Comparison of ENCODE assay signal across 8 cellular contexts in genomic region chr2:157898591-157898996, GRCh38. TPM values are rescaled to one million over a fixed set of nuclear protein-coding genes. Genes with fewer than 3 reads are reported as not detected.
DNase-seq lines count a peak whose midpoint lies in the region; ATAC-seq, FAIRE-seq and TF ChIP-seq lines count a peak whose summit lies in the region.

No MANE protein-coding gene starts in this region.

- no peaks in the 10 kb centered on the region for H3K9me3 ChIP-seq in heart right ventricle
- H3K9me3 ChIP-seq in small intestine (ENCODE audit: control insufficient read depth, low read depth), result no peaks in the 10 kb centered on the region

- H3K27me3 ChIP-seq in heart right ventricle, result no peaks in the 10 kb centered on the region
- H3K27me3 ChIP-seq in small intestine (ENCODE audit: control insufficient read depth in 2 of 2, insufficient read depth in 2 of 2, low read length in 2 of 2), result no peaks in the 10 kb centered on the region

- H3K36me3 ChIP-seq in heart right ventricle, result no peaks in the 10 kb centered on the region
- no peaks in the 10 kb centered on the region for H3K36me3 ChIP-seq in small intestine (ENCODE audit: control insufficient read depth in 2 of 2, insufficient read depth in 2 of 2, low read length in 2 of 2)

- intact Hi-C loops in heart right ventricle (cut with DNase I) (loop anchor here in 1 of 10 donors (10.0 kb wide), 1 partner anchor 106 kb away; no protein-coding TSS in a partner anchor), cardiac septum (cut with DNase I) (no loop called here)

- peak in 5 of 8 donors; percentile 52 to 89 (median 69) for ATAC-seq in heart right ventricle
- no peak for ATAC-seq in HG03565 (IDR thresholded peaks at IDR 0.05; ENCODE audit: unreplicated experiment)

- no peak for TF ChIP-seq CTCF in heart right ventricle (IDR thresholded peaks at IDR 0.05)
- TF ChIP-seq CTCF in cardiac fibroblast (IDR thresholded peaks at IDR 0.05; ENCODE audit: low read depth, low read length), result no peak
- TF ChIP-seq CTCF in GM10266 (IDR thresholded peaks at IDR 0.05; ENCODE audit: control insufficient read depth, insufficient read depth, low read depth, missing control alignments), result no peak

- no peak for FAIRE-seq in small intestine (lab: Jason Lieb, UNC)

- H3K4me1 ChIP-seq in heart right ventricle (peaks cover 0 to 24% (median 5%) of the 10 kb centered on the region in 9 donors), small intestine (ENCODE audit: control insufficient read depth in 2 of 2, insufficient read depth in 1 of 2, low read depth in 1 of 2, low read length in 1 of 2) (peaks cover 3 to 8% of the 10 kb centered on the region in 2 donors)

- no peak overlapping the region for H3K4me3 ChIP-seq in heart right ventricle
- H3K4me3 ChIP-seq in cardiac fibroblast (replicated peaks in 1 of 2; ENCODE audit: low read depth in 2 of 2, low read length in 2 of 2), result no peak overlapping the region
- no peak overlapping the region for H3K4me3 ChIP-seq in small intestine (ENCODE audit: low read depth in 1 of 2, low read length in 2 of 2)

- DNase-seq in heart right ventricle, result no peak
- DNase-seq in cardiac septum (ENCODE audit: low spot score), result no peak
- peak; percentile 56 for DNase-seq in activated CD4-positive, CD25-positive, alpha-beta regulatory T cell treated with anti-CD3 and anti-CD28 coated beads, Interleukin-2, amount 50 U/mL, for 16 hours (ENCODE audit: low read depth, low spot score)
- peak; percentile 74 to 83 for DNase-seq in cardiac fibroblast (ENCODE audit: low read depth in 2 of 2)
- peak; percentile 57 for DNase-seq in small intestine
- no peak for DNase-seq in GM10266 (ENCODE audit: extremely low spot score)
- DNase-seq in NCI-H2196 (lab: John Stamatoyannopoulos, UW; ENCODE audit: unreplicated experiment), result no peak

- H3K27ac ChIP-seq in heart right ventricle (peak overlapping the region in 1 of 10 donors; percentile 76), small intestine (ENCODE audit: low read depth in 1 of 2, low read length in 1 of 2) (peak overlapping the region; percentile 46 to 57)

- 62 to 69% methylated on average over 2 of the region's 2 CpGs for WGBS in heart right ventricle, 2 donors
- WGBS in small intestine, 3 donors, result 24 to 41% (median 25%) methylated on average over 2 of the region's 2 CpGs

RNA-seq across cellular contexts. Expression of gene ACVR1, which starts 22.5 kb away (rescaled TPM):
- total RNA-seq in heart right ventricle (10 to 100 TPM; 15.6 to 32.7 (median 23.0) TPM), cardiac septum (22.7 TPM)
- polyA plus RNA-seq in heart right ventricle (10 to 100 TPM in 1 of 2 donors, 1 to 10 TPM in 1; 4.2 to 13.1 TPM), small intestine (10 to 100 TPM in 1 of 3 donors, 1 to 10 TPM in 2; 2.2 to 12.4 (median 4.3) TPM)

Comparison
In these comparisons a context has a peak if more than half of its experiments do, and no peak if none do; other contexts are left out.
1. DNase-seq: peak in activated CD4-positive, CD25-positive, alpha-beta regulatory T cell treated with anti-CD3 and anti-CD28 coated beads, Interleukin-2, amount 50 U/mL, for 16 hours (single experiment), cardiac fibroblast (2 of 2) and small intestine (single experiment); none in heart right ventricle (0 of 2), cardiac septum (single experiment), GM10266 (single experiment) and NCI-H2196 (single experiment).